Comparison of ENCODE assay signal across 1 cellular context in the genomic region with DNA sequence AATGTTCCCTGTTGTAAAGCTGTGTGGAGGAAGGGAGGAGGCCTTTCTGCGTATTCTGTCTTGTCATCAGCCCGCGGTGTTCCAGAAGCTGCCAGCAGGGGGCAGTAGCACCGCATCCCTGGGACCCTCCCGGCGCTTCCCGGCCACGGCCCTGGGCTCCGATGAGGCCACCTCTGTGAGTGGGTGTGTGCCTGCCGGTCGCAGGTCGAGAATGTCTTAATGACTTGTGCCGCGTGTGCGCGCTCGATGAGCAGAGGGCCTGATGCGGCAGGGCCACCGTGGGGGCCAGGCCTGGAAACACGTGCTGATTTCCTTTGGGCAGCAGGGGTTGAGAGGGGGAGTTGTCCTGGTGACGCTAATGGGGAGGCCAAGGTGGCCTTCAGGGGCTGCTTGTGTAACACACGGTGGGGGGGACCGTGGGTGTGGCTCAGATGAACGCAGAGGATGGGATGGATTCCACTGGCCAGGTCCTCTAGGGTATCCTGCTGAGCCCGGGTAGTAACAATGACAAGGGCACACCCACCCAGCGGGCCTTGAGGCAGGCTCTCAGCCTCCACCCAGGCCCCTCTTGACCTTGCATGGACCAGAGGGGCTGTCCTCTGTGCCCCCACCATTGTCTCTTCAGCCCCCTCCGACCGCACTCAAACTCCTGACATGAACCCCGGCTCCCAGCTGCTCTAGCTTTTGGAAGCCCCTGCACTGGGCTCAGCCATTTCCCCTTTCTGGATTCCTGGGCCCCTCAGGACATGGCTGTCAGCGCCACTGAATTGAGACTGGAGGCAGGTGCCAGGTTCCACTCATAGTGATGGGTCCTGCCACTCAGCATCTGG.
TF ChIP-seq lines count a peak whose summit lies in the region.

No MANE protein-coding gene starts in this region.

TF ChIP-seq in HEK293, 187 proteins besides CTCF, POLR2A, EP300 and RAD21 (continued from another document):
- TF ChIP-seq, protein P1, sequence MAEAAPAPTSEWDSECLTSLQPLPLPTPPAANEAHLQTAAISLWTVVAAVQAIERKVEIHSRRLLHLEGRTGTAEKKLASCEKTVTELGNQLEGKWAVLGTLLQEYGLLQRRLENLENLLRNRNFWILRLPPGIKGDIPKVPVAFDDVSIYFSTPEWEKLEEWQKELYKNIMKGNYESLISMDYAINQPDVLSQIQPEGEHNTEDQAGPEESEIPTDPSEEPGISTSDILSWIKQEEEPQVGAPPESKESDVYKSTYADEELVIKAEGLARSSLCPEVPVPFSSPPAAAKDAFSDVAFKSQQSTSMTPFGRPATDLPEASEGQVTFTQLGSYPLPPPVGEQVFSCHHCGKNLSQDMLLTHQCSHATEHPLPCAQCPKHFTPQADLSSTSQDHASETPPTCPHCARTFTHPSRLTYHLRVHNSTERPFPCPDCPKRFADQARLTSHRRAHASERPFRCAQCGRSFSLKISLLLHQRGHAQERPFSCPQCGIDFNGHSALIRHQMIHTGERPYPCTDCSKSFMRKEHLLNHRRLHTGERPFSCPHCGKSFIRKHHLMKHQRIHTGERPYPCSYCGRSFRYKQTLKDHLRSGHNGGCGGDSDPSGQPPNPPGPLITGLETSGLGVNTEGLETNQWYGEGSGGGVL (tag by site-specific recombination; IDR thresholded peaks at IDR 0.05) = no peak
- TF ChIP-seq ZNF19 (tag by site-specific recombination; IDR thresholded peaks at IDR 0.05; ENCODE audit: low read depth) (no peak), YY1 (tag by site-specific recombination; IDR thresholded peaks at IDR 0.05) (no peak), ZNF76 (tag by site-specific recombination; IDR thresholded peaks at IDR 0.05; ENCODE audit: borderline replicate concordance, low read depth) (no peak), ZNF768 (tag by site-specific recombination; IDR thresholded peaks at IDR 0.05) (no peak), ZNF302 (tag by site-specific recombination; IDR thresholded peaks at IDR 0.05; ENCODE audit: low read depth) (no peak), MEIS1 (CRISPR knock-in tag; IDR thresholded peaks at IDR 0.05; ENCODE audit: borderline replicate concordance) (no peak), ZNF404 (tag by site-specific recombination; IDR thresholded peaks at IDR 0.05) (no peak), REPIN1 (tag by site-specific recombination; IDR thresholded peaks at IDR 0.05; ENCODE audit: low read depth) (no peak), SP3 (tag by site-specific recombination; IDR thresholded peaks at IDR 0.05) (no peak), ZNF138 (tag by site-specific recombination; IDR thresholded peaks at IDR 0.05; ENCODE audit: borderline replicate concordance) (no peak), IKZF3 (tag by site-specific recombination; IDR thresholded peaks at IDR 0.05) (no peak), ZNF830 (tag by site-specific recombination; IDR thresholded peaks at IDR 0.05; ENCODE audit: low read depth) (no peak), YY2 (tag by site-specific recombination; IDR thresholded peaks at IDR 0.05) (no peak), ZNF175 (tag by site-specific recombination; IDR thresholded peaks at IDR 0.05) (no peak)
- TF ChIP-seq, protein P2, sequence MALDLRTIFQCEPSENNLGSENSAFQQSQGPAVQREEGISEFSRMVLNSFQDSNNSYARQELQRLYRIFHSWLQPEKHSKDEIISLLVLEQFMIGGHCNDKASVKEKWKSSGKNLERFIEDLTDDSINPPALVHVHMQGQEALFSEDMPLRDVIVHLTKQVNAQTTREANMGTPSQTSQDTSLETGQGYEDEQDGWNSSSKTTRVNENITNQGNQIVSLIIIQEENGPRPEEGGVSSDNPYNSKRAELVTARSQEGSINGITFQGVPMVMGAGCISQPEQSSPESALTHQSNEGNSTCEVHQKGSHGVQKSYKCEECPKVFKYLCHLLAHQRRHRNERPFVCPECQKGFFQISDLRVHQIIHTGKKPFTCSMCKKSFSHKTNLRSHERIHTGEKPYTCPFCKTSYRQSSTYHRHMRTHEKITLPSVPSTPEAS (tag by site-specific recombination; IDR thresholded peaks at IDR 0.05) = no peak
- TF ChIP-seq, protein P3, sequence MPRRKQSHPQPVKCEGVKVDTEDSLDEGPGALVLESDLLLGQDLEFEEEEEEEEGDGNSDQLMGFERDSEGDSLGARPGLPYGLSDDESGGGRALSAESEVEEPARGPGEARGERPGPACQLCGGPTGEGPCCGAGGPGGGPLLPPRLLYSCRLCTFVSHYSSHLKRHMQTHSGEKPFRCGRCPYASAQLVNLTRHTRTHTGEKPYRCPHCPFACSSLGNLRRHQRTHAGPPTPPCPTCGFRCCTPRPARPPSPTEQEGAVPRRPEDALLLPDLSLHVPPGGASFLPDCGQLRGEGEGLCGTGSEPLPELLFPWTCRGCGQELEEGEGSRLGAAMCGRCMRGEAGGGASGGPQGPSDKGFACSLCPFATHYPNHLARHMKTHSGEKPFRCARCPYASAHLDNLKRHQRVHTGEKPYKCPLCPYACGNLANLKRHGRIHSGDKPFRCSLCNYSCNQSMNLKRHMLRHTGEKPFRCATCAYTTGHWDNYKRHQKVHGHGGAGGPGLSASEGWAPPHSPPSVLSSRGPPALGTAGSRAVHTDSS (tag by site-specific recombination; IDR thresholded peaks at IDR 0.05) = no peak
- TF ChIP-seq, protein P4, sequence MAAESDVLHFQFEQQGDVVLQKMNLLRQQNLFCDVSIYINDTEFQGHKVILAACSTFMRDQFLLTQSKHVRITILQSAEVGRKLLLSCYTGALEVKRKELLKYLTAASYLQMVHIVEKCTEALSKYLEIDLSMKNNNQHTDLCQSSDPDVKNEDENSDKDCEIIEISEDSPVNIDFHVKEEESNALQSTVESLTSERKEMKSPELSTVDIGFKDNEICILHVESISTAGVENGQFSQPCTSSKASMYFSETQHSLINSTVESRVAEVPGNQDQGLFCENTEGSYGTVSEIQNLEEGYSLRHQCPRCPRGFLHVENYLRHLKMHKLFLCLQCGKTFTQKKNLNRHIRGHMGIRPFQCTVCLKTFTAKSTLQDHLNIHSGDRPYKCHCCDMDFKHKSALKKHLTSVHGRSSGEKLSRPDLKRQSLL (tag by site-specific recombination; IDR thresholded peaks at IDR 0.05) = no peak
